Comparison of ENCODE assay signal across 1 cellular context in genomic region chr9:108551030-108551964, GRCh38.
TF ChIP-seq lines count a peak whose summit lies in the region.

No MANE protein-coding gene starts in this region.

TF ChIP-seq in HEK293, 187 proteins besides CTCF, POLR2A, EP300 and RAD21 (continued from another document and continues in another):
- TF ChIP-seq ZBTB49 (tag by site-specific recombination; IDR thresholded peaks at IDR 0.05; ENCODE audit: low read depth) (no peak), WT1 (tag by site-specific recombination; IDR thresholded peaks at IDR 0.05) (no peak), AEBP2 (tag by site-specific recombination; IDR thresholded peaks at IDR 0.05; ENCODE audit: borderline replicate concordance) (no peak), ZNF174 (tag by site-specific recombination; IDR thresholded peaks at IDR 0.05) (no peak), ZNF2 (tag by site-specific recombination; IDR thresholded peaks at IDR 0.05) (no peak), ZNF157 (tag by site-specific recombination; IDR thresholded peaks at IDR 0.05) (no peak), ZFP41 (tag by site-specific recombination; IDR thresholded peaks at IDR 0.05; ENCODE audit: borderline replicate concordance) (no peak), ZBTB26 (tag by site-specific recombination; optimal IDR thresholded peaks at IDR 0.05) (no peak), MYNN (tag by site-specific recombination; IDR thresholded peaks at IDR 0.05; ENCODE audit: borderline replicate concordance) (no peak), TSHZ1 (tag by site-specific recombination; IDR thresholded peaks at IDR 0.05; ENCODE audit: borderline replicate concordance) (0 out of 2 replicates have a peak, but pooled peaks have one; percentile 42), ZNF19 (tag by site-specific recombination; IDR thresholded peaks at IDR 0.05; ENCODE audit: low read depth) (no peak), ZNF610 (tag by site-specific recombination; IDR thresholded peaks at IDR 0.05; ENCODE audit: borderline replicate concordance) (no peak), ZNF311 (tag by site-specific recombination; IDR thresholded peaks at IDR 0.05; ENCODE audit: borderline replicate concordance) (no peak), ZEB2 (tag by site-specific recombination; IDR thresholded peaks at IDR 0.05) (peak; percentile 80), ZNF138 (tag by site-specific recombination; IDR thresholded peaks at IDR 0.05; ENCODE audit: borderline replicate concordance) (no peak), ZNF423 (tag by site-specific recombination; IDR thresholded peaks at IDR 0.05) (no peak), GLI4 (tag by site-specific recombination; IDR thresholded peaks at IDR 0.05) (no peak), IKZF3 (tag by site-specific recombination; IDR thresholded peaks at IDR 0.05) (no peak), ZNF785 (tag by site-specific recombination; IDR thresholded peaks at IDR 0.05) (no peak), ZNF175 (tag by site-specific recombination; IDR thresholded peaks at IDR 0.05) (no peak), ZNF266 (tag by site-specific recombination; IDR thresholded peaks at IDR 0.05; ENCODE audit: low read depth) (no peak), ZNF133 (tag by site-specific recombination; IDR thresholded peaks at IDR 0.05) (no peak), ZNF645 (tag by site-specific recombination; IDR thresholded peaks at IDR 0.05) (no peak), ZNF23 (tag by site-specific recombination; IDR thresholded peaks at IDR 0.05; ENCODE audit: borderline replicate concordance) (no peak), ZNF324 (tag by site-specific recombination; IDR thresholded peaks at IDR 0.05) (no peak), ZNF398 (tag by site-specific recombination; IDR thresholded peaks at IDR 0.05) (no peak), ZNF843 (tag by site-specific recombination; IDR thresholded peaks at IDR 0.05) (peak; percentile 67), KLF8 (tag by site-specific recombination; IDR thresholded peaks at IDR 0.05) (no peak), ZNF510 (tag by site-specific recombination; IDR thresholded peaks at IDR 0.05; ENCODE audit: insufficient replicate concordance) (no peak), ZNF692 (tag by site-specific recombination; IDR thresholded peaks at IDR 0.05) (0 out of 2 replicates have a peak, but pooled peaks have one; percentile 19), ZNF292 (tag by site-specific recombination; IDR thresholded peaks at IDR 0.05; ENCODE audit: borderline replicate concordance, low read depth) (no peak), BCL11A (tag by site-specific recombination; IDR thresholded peaks at IDR 0.05; ENCODE audit: low read depth) (no peak), BCL6B (tag by site-specific recombination; IDR thresholded peaks at IDR 0.05) (no peak), ZNF660 (tag by site-specific recombination; IDR thresholded peaks at IDR 0.05) (peak; percentile 59), ZNF155 (tag by site-specific recombination; IDR thresholded peaks at IDR 0.05) (no peak), ZBTB7A (tag by site-specific recombination; IDR thresholded peaks at IDR 0.05; ENCODE audit: low read depth) (no peak), EGR2 (tag by site-specific recombination; IDR thresholded peaks at IDR 0.05; ENCODE audit: low read depth) (no peak), PRDM1 (tag by site-specific recombination; IDR thresholded peaks at IDR 0.05) (peak; percentile 22; the same call in 1 of the 2 replicates), ZFP3 (tag by site-specific recombination; IDR thresholded peaks at IDR 0.05; ENCODE audit: low read depth) (no peak), KLF17 (tag by site-specific recombination; IDR thresholded peaks at IDR 0.05) (no peak), ZNF214 (tag by site-specific recombination; IDR thresholded peaks at IDR 0.05; ENCODE audit: borderline replicate concordance) (no peak), HOXC10 (CRISPR knock-in tag; IDR thresholded peaks at IDR 0.05) (no peak), ZNF555 (tag by site-specific recombination; conservative IDR thresholded peaks at IDR 0.05) (no peak), ZNF37A (tag by site-specific recombination; IDR thresholded peaks at IDR 0.05) (no peak), ZNF26 (tag by site-specific recombination; IDR thresholded peaks at IDR 0.05) (no peak), KLF10 (tag by site-specific recombination; IDR thresholded peaks at IDR 0.05) (0 out of 2 replicates have a peak, but pooled peaks have one; percentile 30), SP7 (tag by site-specific recombination; IDR thresholded peaks at IDR 0.05) (peak; percentile 91), ZNF202 (tag by site-specific recombination; IDR thresholded peaks at IDR 0.05; ENCODE audit: borderline replicate concordance) (no peak), ZNF416 (tag by site-specific recombination; IDR thresholded peaks at IDR 0.05) (no peak), ZFHX2 (tag by site-specific recombination; conservative IDR thresholded peaks at IDR 0.05) (no peak), FEZF1 (tag by site-specific recombination; IDR thresholded peaks at IDR 0.05) (peak; percentile 21; the same call in 1 of the 2 replicates), ZNF169 (tag by site-specific recombination; IDR thresholded peaks at IDR 0.05) (no peak)
